26 cellular contexts compared by ENCODE assay signal in genomic region chr10:33795529-33795928, GRCh38.
"Had no signal": no experiment of that assay in that cellular context is flagged by ENCODE, and none has a peak within 500 bp of the region (broad histone marks: within the 10 kb centered on the region; RNA-seq: fewer than 3 reads in every experiment).

No MANE protein-coding gene starts in this region.

- ATAC-seq: HepG2, K562 had no signal

- H3K9me3 ChIP-seq: SJSA1 had no signal

- FAIRE-seq: HepG2, K562, RCC 7860 had no signal

- H3K36me3 ChIP-seq: SJSA1 had no signal

- H3K4me1 ChIP-seq: SJSA1 had no signal

- H3K4me2 ChIP-seq: KMS-11 had no signal

- DNase-seq: IMR-90, Kasumi-1, MM.1S, NCI-H1092, NCI-H1105 treated with DMSO at 0.1 percent for 48 hours, NCI-H1417 treated with DMSO at 0.1 percent for 48 hours, NCI-H146, NCI-H187, NCI-H2029, NCI-H2081 treated with DMSO at 0.1 percent for 48 hours, NCI-H2171, NCI-H226, NCI-H446, NCI-H510A, NCI-H524 treated with DMSO at 0.1 percent for 48 hours, NCI-H69, NCI-H774, Right ventricle myocardium superior, RPMI8226, SIG-M5 had no signal

- H3K27me3 ChIP-seq: SJSA1 had no signal

- H3K4me3 ChIP-seq: K562, SJSA1, SK-N-MC had no signal

- H3K27ac ChIP-seq: KMS-11, SJSA1, SK-N-MC had no signal

- H3K9ac ChIP-seq: KMS-11 had no signal
